Comparison of ENCODE assay signal across 8 cellular contexts in the genomic region with DNA sequence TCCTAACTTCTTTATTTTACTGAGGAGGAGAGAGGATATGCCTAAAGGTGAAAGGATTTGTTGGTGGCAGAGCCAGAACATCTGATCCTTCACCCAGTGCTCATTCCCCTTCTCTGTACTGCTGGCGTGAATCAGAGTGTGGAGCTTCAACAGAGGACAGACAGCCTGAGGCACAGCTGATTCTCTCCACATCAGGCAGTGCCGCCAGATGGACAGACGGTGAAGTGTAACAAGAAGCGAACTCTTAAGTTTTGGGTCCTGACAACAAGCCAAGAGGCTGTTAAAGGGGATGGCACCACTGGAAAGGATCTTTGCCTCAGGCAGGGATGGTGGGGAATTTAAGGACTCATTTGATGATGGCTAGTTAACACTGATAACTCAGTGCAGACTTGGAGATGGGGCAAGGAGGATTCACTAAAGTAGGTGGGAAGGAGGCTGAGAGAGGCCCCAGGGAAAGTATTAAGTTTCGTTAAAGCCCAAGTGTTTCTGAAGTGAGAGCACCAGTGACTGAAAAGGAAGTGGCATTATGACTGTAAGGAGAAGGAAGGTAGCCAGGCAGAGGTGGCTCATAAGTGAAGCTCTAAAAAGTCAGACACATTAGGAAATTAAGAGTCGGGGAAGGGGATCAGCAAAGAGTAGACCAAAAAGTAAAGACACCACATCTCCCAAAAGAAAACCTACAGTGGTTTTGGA.
DNase-seq lines count a peak whose midpoint lies in the region; ATAC-seq lines count a peak whose summit lies in the region.

No MANE protein-coding gene starts in this region.

- no peak overlapping the region for H3K27ac Mint-ChIP-seq in stimulated activated naive B cell treated with anti-CD40 and anti-IgM and Interleukin-4, amounts not matched to agents 10 μg/mL and 1 μg/mL and 100 μg/mL, for 72 hours

- H3K9me3 Mint-ChIP-seq in stimulated activated naive B cell treated with anti-CD40 and anti-IgM and Interleukin-4, amounts not matched to agents 10 μg/mL and 1 μg/mL and 100 μg/mL, for 72 hours = no peaks in the 10 kb centered on the region

- intact Hi-C loops in posterior vena cava (cut with DNase I) = no loop called here

- H3K27me3 Mint-ChIP-seq in stimulated activated naive B cell treated with anti-CD40 and anti-IgM and Interleukin-4, amounts not matched to agents 10 μg/mL and 1 μg/mL and 100 μg/mL, for 72 hours = no peaks in the 10 kb centered on the region

- peak; percentile 6 for DNase-seq in NCI-H748 (lab: John Stamatoyannopoulos, UW; ENCODE audit: unreplicated experiment)
- no peak for DNase-seq in NCI-H748 treated with DMSO at 0.1 percent for 48 hours (lab: John Stamatoyannopoulos, UW)
- peak; percentile 60 for DNase-seq in NCI-H1694 (lab: John Stamatoyannopoulos, UW)
- DNase-seq in epidermal melanocyte (ENCODE audit: insufficient read length, low spot score) = peak; percentile 65
- DNase-seq in stimulated activated naive B cell treated with anti-CD40 and anti-IgM and Interleukin-4, amounts not matched to agents 10 μg/mL and 1 μg/mL and 100 μg/mL, for 72 hours = no peak
- DNase-seq in posterior vena cava (ENCODE audit: low spot score) = no peak
- DNase-seq in SHP77 treated with DMSO at 0.1 percent for 48 hours (lab: John Stamatoyannopoulos, UW) = no peak

- peak; percentile 77 for ATAC-seq in GM21515 (IDR thresholded peaks at IDR 0.05; ENCODE audit: unreplicated experiment)
- ATAC-seq in stimulated activated naive B cell treated with anti-CD40 and anti-IgM and Interleukin-4, amounts not matched to agents 10 μg/mL and 1 μg/mL and 100 μg/mL, for 72 hours (replicated peaks) = peak; percentile 65 to 87

- H3K4me3 Mint-ChIP-seq in stimulated activated naive B cell treated with anti-CD40 and anti-IgM and Interleukin-4, amounts not matched to agents 10 μg/mL and 1 μg/mL and 100 μg/mL, for 72 hours = no peak overlapping the region

- peaks cover 9 to 19% of the 10 kb centered on the region in 2 donors for H3K36me3 Mint-ChIP-seq in stimulated activated naive B cell treated with anti-CD40 and anti-IgM and Interleukin-4, amounts not matched to agents 10 μg/mL and 1 μg/mL and 100 μg/mL, for 72 hours

- H3K4me1 Mint-ChIP-seq in stimulated activated naive B cell treated with anti-CD40 and anti-IgM and Interleukin-4, amounts not matched to agents 10 μg/mL and 1 μg/mL and 100 μg/mL, for 72 hours = no peaks in the 10 kb centered on the region

Comparison
In these comparisons a context has a peak if more than half of its experiments do, and no peak if none do; other contexts are left out.
1. DNase-seq: peak in NCI-H748 (single experiment), NCI-H1694 (single experiment) and epidermal melanocyte (single experiment); none in NCI-H748 treated with DMSO at 0.1 percent for 48 hours (single experiment), stimulated activated naive B cell treated with anti-CD40 and anti-IgM and Interleukin-4, amounts not matched to agents 10 μg/mL and 1 μg/mL and 100 μg/mL, for 72 hours (single experiment), posterior vena cava (single experiment) and SHP77 treated with DMSO at 0.1 percent for 48 hours (single experiment).